21 cellular contexts compared by ENCODE assay signal in the genomic region with DNA sequence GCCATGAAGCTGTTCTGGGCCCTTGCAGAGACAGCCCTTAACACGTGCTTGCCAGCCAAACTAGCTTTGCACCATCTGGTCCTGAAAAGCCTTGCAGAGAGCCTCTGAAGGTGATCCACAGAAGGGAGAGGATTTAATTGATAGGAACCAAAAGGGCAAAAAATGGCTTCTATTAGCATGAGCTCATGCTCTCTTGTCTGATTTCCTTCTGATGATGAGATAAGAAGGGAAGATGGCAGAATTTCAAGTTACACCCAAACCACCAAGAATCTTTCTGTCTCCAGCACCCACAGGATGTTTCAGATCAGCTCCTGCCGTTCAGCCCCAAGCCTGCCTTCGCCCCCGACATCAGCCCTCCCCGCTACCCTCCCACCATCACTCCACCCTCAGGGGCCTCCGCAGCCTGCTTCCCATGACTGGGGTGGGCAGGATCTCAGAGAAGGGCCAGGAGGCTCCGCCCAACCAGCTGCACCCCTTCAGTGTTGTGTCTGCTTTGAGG. TPM values are rescaled to one million over a fixed set of nuclear protein-coding genes. Genes with fewer than 3 reads are reported as not detected.
DNase-seq lines count a peak whose midpoint lies in the region; ATAC-seq and TF ChIP-seq lines count a peak whose summit lies in the region.
"Had no signal": no experiment of that assay in that cellular context is flagged by ENCODE, and none has a peak within 500 bp of the region (broad histone marks: within the 10 kb centered on the region; RNA-seq: fewer than 3 reads in every experiment).

No MANE protein-coding gene starts in this region.

- no peaks in the 10 kb centered on the region for H3K9me3 Mint-ChIP-seq in activated naive CD8-positive, alpha-beta T cell treated with anti-CD3 and anti-CD28 coated beads, Interleukin-2, amount 10 ng/mL, durations not matched to agents 7 days and 5 days
- H3K9me3 Mint-ChIP-seq in activated naive CD8-positive, alpha-beta T cell treated with anti-CD3 and anti-CD28 coated beads, Interleukin-2, amount 50 U/mL, for 24 hours = no peaks in the 10 kb centered on the region
- no peaks in the 10 kb centered on the region for H3K9me3 Mint-ChIP-seq in endodermal cell
- H3K9me3 Mint-ChIP-seq in activated CD8-positive, alpha-beta memory T cell treated with anti-CD3 and anti-CD28 coated beads, Interleukin-2, amount 10 ng/mL, durations not matched to agents 7 days and 5 days (ENCODE audit: low read depth) = no peaks in the 10 kb centered on the region
- H3K9me3 Mint-ChIP-seq: activated CD4-positive, alpha-beta memory T cell treated with anti-CD3 and anti-CD28 coated beads for 36 hours; activated T-cell treated with anti-CD3 and anti-CD28 coated beads, Interleukin-2, amount 50 U/mL, for 72 hours; CD8-positive, alpha-beta T cell; nephron progenitor cell had no signal

- no peak for DNase-seq in activated naive CD8-positive, alpha-beta T cell treated with anti-CD3 and anti-CD28 coated beads, Interleukin-2, amount 10 ng/mL, durations not matched to agents 7 days and 5 days
- no peak for DNase-seq in activated naive CD8-positive, alpha-beta T cell treated with anti-CD3 and anti-CD28 coated beads, Interleukin-2, amount 50 U/mL, for 24 hours
- DNase-seq in NCI-H524 treated with DMSO at 0.1 percent for 48 hours (lab: John Stamatoyannopoulos, UW) (peak; percentile 87), endodermal cell (peak; percentile 47), NCI-H2196 (lab: John Stamatoyannopoulos, UW; ENCODE audit: unreplicated experiment) (no peak), NCI-H2107 (lab: John Stamatoyannopoulos, UW) (no peak), lower lobe of right lung (no peak)
- DNase-seq in activated CD8-positive, alpha-beta memory T cell treated with anti-CD3 and anti-CD28 coated beads, Interleukin-2, amount 10 ng/mL, durations not matched to agents 7 days and 5 days = no peak
- DNase-seq: activated CD4-positive, alpha-beta memory T cell treated with anti-CD3 and anti-CD28 coated beads for 36 hours; activated T-cell treated with anti-CD3 and anti-CD28 coated beads, Interleukin-2, amount 50 U/mL, for 72 hours; amniotic stem cell; CD8-positive, alpha-beta T cell; cerebellar nuclear complex; foreskin melanocyte; mesendoderm; NCI-H526; nephron progenitor cell; stimulated activated naive CD8-positive, alpha-beta T cell treated with anti-CD3 and anti-CD28 coated beads, Interleukin-15, Interleukin-2, amounts not matched to agents 100 U/mL and 50 U/mL, for 24 hours had no signal

- no peak for TF ChIP-seq CTCF in endodermal cell (conservative IDR thresholded peaks at IDR 0.05)
- TF ChIP-seq CTCF in lower lobe of right lung (IDR thresholded peaks at IDR 0.05) = no peak

- no peaks in the 10 kb centered on the region for H3K36me3 ChIP-seq in endodermal cell (ENCODE audit: control insufficient read depth, insufficient read depth, low read length)
- H3K36me3 ChIP-seq in lower lobe of right lung = no peaks in the 10 kb centered on the region
- H3K36me3 ChIP-seq: prostate gland, upper lobe of right lung had no signal

- no peaks in the 10 kb centered on the region for H3K9me3 ChIP-seq in endodermal cell (ENCODE audit: control insufficient read depth, low read length)
- H3K9me3 ChIP-seq in lower lobe of right lung = no peaks in the 10 kb centered on the region
- H3K9me3 ChIP-seq: prostate gland, upper lobe of right lung had no signal

- H3K27me3 Mint-ChIP-seq in activated naive CD8-positive, alpha-beta T cell treated with anti-CD3 and anti-CD28 coated beads, Interleukin-2, amount 10 ng/mL, durations not matched to agents 7 days and 5 days = peaks cover 21% of the 10 kb centered on the region
- peaks cover 2% of the 10 kb centered on the region for H3K27me3 Mint-ChIP-seq in activated naive CD8-positive, alpha-beta T cell treated with anti-CD3 and anti-CD28 coated beads, Interleukin-2, amount 50 U/mL, for 24 hours
- peaks cover 34% of the 10 kb centered on the region for H3K27me3 Mint-ChIP-seq in endodermal cell (ENCODE audit: insufficient read depth)
- H3K27me3 Mint-ChIP-seq in activated CD8-positive, alpha-beta memory T cell treated with anti-CD3 and anti-CD28 coated beads, Interleukin-2, amount 10 ng/mL, durations not matched to agents 7 days and 5 days = peaks cover 24% of the 10 kb centered on the region

- H3K27ac ChIP-seq in endodermal cell (ENCODE audit: low read depth, low read length) (no peak overlapping the region), lower lobe of right lung (no peak overlapping the region)
- H3K27ac ChIP-seq: PC-9, prostate gland, upper lobe of right lung had no signal

- H3K4me1 Mint-ChIP-seq in activated naive CD8-positive, alpha-beta T cell treated with anti-CD3 and anti-CD28 coated beads, Interleukin-2, amount 10 ng/mL, durations not matched to agents 7 days and 5 days = peaks cover 15% of the 10 kb centered on the region
- H3K4me1 Mint-ChIP-seq in activated naive CD8-positive, alpha-beta T cell treated with anti-CD3 and anti-CD28 coated beads, Interleukin-2, amount 50 U/mL, for 24 hours = no peaks in the 10 kb centered on the region
- peaks cover 27% of the 10 kb centered on the region for H3K4me1 Mint-ChIP-seq in endodermal cell
- H3K4me1 Mint-ChIP-seq in activated CD8-positive, alpha-beta memory T cell treated with anti-CD3 and anti-CD28 coated beads, Interleukin-2, amount 10 ng/mL, durations not matched to agents 7 days and 5 days = peaks cover 8% of the 10 kb centered on the region

- H3K36me3 Mint-ChIP-seq in activated naive CD8-positive, alpha-beta T cell treated with anti-CD3 and anti-CD28 coated beads, Interleukin-2, amount 10 ng/mL, durations not matched to agents 7 days and 5 days = no peaks in the 10 kb centered on the region
- H3K36me3 Mint-ChIP-seq in activated naive CD8-positive, alpha-beta T cell treated with anti-CD3 and anti-CD28 coated beads, Interleukin-2, amount 50 U/mL, for 24 hours (ENCODE audit: low read depth) = no peaks in the 10 kb centered on the region
- H3K36me3 Mint-ChIP-seq in endodermal cell (ENCODE audit: low read depth) = no peaks in the 10 kb centered on the region
- H3K36me3 Mint-ChIP-seq in activated CD8-positive, alpha-beta memory T cell treated with anti-CD3 and anti-CD28 coated beads, Interleukin-2, amount 10 ng/mL, durations not matched to agents 7 days and 5 days = no peaks in the 10 kb centered on the region
- H3K36me3 Mint-ChIP-seq: activated CD4-positive, alpha-beta memory T cell treated with anti-CD3 and anti-CD28 coated beads for 36 hours; CD8-positive, alpha-beta T cell had no signal

- intact Hi-C loops in lower lobe of right lung (cut with DNase I) = no loop called here

- no peak overlapping the region for H3K27ac Mint-ChIP-seq in activated naive CD8-positive, alpha-beta T cell treated with anti-CD3 and anti-CD28 coated beads, Interleukin-2, amount 10 ng/mL, durations not matched to agents 7 days and 5 days
- H3K27ac Mint-ChIP-seq in activated naive CD8-positive, alpha-beta T cell treated with anti-CD3 and anti-CD28 coated beads, Interleukin-2, amount 50 U/mL, for 24 hours = no peak overlapping the region
- no peak overlapping the region for H3K27ac Mint-ChIP-seq in endodermal cell
- no peak overlapping the region for H3K27ac Mint-ChIP-seq in activated CD8-positive, alpha-beta memory T cell treated with anti-CD3 and anti-CD28 coated beads, Interleukin-2, amount 10 ng/mL, durations not matched to agents 7 days and 5 days
- H3K27ac Mint-ChIP-seq: activated CD4-positive, alpha-beta memory T cell treated with anti-CD3 and anti-CD28 coated beads for 36 hours; activated T-cell treated with anti-CD3 and anti-CD28 coated beads, Interleukin-2, amount 50 U/mL, for 72 hours; CD8-positive, alpha-beta T cell; nephron progenitor cell had no signal

- H3K9ac ChIP-seq in endodermal cell (ENCODE audit: extremely low read depth, low read length, poor library complexity, severe bottlenecking) = no peak overlapping the region

- H3K4me3 ChIP-seq in endodermal cell (ENCODE audit: low read length) (no peak overlapping the region), lower lobe of right lung (no peak overlapping the region)
- H3K4me3 ChIP-seq: PC-9, prostate gland, upper lobe of right lung had no signal

- 93% methylated on average over 3 to 7 of the region's 7 CpGs for WGBS in endodermal cell (ENCODE audit: insufficient coverage in 1 of 2, insufficient read length in 1 of 2), 2 experiments

- H3K27me3 ChIP-seq in endodermal cell (ENCODE audit: control insufficient read depth, insufficient read depth, low read length, poor library complexity, severe bottlenecking) (peaks cover 6% of the 10 kb centered on the region), lower lobe of right lung (ENCODE audit: low read depth) (no peaks in the 10 kb centered on the region)
- H3K27me3 ChIP-seq: upper lobe of right lung had no signal

- POLR2A ChIA-PET in activated naive CD8-positive, alpha-beta T cell treated with anti-CD3 and anti-CD28 coated beads, Interleukin-2, amount 10 ng/mL, durations not matched to agents 7 days and 5 days (lab: Charles Lee) = interaction anchor here (2.8 kb wide), 1 partner anchor 21 kb away, joined by 9 read pairs; no protein-coding TSS in a partner anchor

- peak; percentile 70 for ATAC-seq in activated naive CD8-positive, alpha-beta T cell treated with anti-CD3 and anti-CD28 coated beads, Interleukin-2, amount 10 ng/mL, durations not matched to agents 7 days and 5 days (ENCODE audit: low read depth)
- no peak for ATAC-seq in activated naive CD8-positive, alpha-beta T cell treated with anti-CD3 and anti-CD28 coated beads, Interleukin-2, amount 50 U/mL, for 24 hours
- no peak for ATAC-seq in lower lobe of right lung
- no peak for ATAC-seq in activated CD8-positive, alpha-beta memory T cell treated with anti-CD3 and anti-CD28 coated beads, Interleukin-2, amount 10 ng/mL, durations not matched to agents 7 days and 5 days
- ATAC-seq: activated T-cell treated with anti-CD3 and anti-CD28 coated beads, Interleukin-2, amount 50 U/mL, for 72 hours; CD8-positive, alpha-beta T cell; stimulated activated naive CD8-positive, alpha-beta T cell treated with anti-CD3 and anti-CD28 coated beads, Interleukin-15, Interleukin-2, amounts not matched to agents 100 U/mL and 50 U/mL, for 24 hours; upper lobe of right lung had no signal

- H3K4me3 Mint-ChIP-seq in activated naive CD8-positive, alpha-beta T cell treated with anti-CD3 and anti-CD28 coated beads, Interleukin-2, amount 10 ng/mL, durations not matched to agents 7 days and 5 days = no peak overlapping the region
- no peak overlapping the region for H3K4me3 Mint-ChIP-seq in activated naive CD8-positive, alpha-beta T cell treated with anti-CD3 and anti-CD28 coated beads, Interleukin-2, amount 50 U/mL, for 24 hours
- no peak overlapping the region for H3K4me3 Mint-ChIP-seq in endodermal cell
- no peak overlapping the region for H3K4me3 Mint-ChIP-seq in activated CD8-positive, alpha-beta memory T cell treated with anti-CD3 and anti-CD28 coated beads, Interleukin-2, amount 10 ng/mL, durations not matched to agents 7 days and 5 days
- H3K4me3 Mint-ChIP-seq: activated CD4-positive, alpha-beta memory T cell treated with anti-CD3 and anti-CD28 coated beads for 36 hours; activated T-cell treated with anti-CD3 and anti-CD28 coated beads, Interleukin-2, amount 50 U/mL, for 72 hours; CD8-positive, alpha-beta T cell; nephron progenitor cell had no signal

- CTCF ChIA-PET in activated CD8-positive, alpha-beta memory T cell treated with anti-CD3 and anti-CD28 coated beads, Interleukin-2, amount 10 ng/mL, durations not matched to agents 7 days and 5 days (lab: Charles Lee) = interaction anchor here (1.1 to 1.8 kb wide), 2 partner anchors 11 to 16 kb away, joined by 3 to 4 read pairs; no protein-coding TSS in a partner anchor

- H3K4me1 ChIP-seq in endodermal cell (ENCODE audit: control insufficient read depth, insufficient read depth, low read length) (peaks cover 8% of the 10 kb centered on the region), lower lobe of right lung (no peaks in the 10 kb centered on the region)
- H3K4me1 ChIP-seq: prostate gland, upper lobe of right lung had no signal

RNA-seq across cellular contexts. Expression of gene GLI2, which starts 23.4 kb away (rescaled TPM):
- total RNA-seq in activated naive CD8-positive, alpha-beta T cell treated with anti-CD3 and anti-CD28 coated beads, Interleukin-2, amount 10 ng/mL, durations not matched to agents 7 days and 5 days = 1 to 10 TPM; 1.2 to 1.9 TPM
- total RNA-seq in endodermal cell (10 to 100 TPM; 17.0 to 24.2 TPM), lower lobe of right lung (3.3 TPM)
- polyA plus RNA-seq in endodermal cell (2013, experiment 1 of 2) = 29.8 TPM
- polyA plus RNA-seq in endodermal cell (2013, experiment 2 of 2) = 28.3 TPM
- 1 to 10 TPM in 1 of 2 experiments, under 1 TPM in 1; 0.28 to 1.3 TPM for total RNA-seq in activated CD8-positive, alpha-beta memory T cell treated with anti-CD3 and anti-CD28 coated beads, Interleukin-2, amount 10 ng/mL, durations not matched to agents 7 days and 5 days
- total RNA-seq: activated CD4-positive, alpha-beta memory T cell treated with anti-CD3 and anti-CD28 coated beads for 36 hours; activated T-cell treated with anti-CD3 and anti-CD28 coated beads, Interleukin-2, amount 50 U/mL, for 72 hours; CD8-positive, alpha-beta T cell had no signal

Comparison
In these comparisons a context has a peak if more than half of its experiments do, and no peak if none do; other contexts are left out.
1. DNase-seq: peak in NCI-H524 treated with DMSO at 0.1 percent for 48 hours (single experiment) and endodermal cell (single experiment); none in activated naive CD8-positive, alpha-beta T cell treated with anti-CD3 and anti-CD28 coated beads, Interleukin-2, amount 10 ng/mL, durations not matched to agents 7 days and 5 days (single experiment), activated naive CD8-positive, alpha-beta T cell treated with anti-CD3 and anti-CD28 coated beads, Interleukin-2, amount 50 U/mL, for 24 hours (single experiment), NCI-H2196 (single experiment), NCI-H2107 (single experiment), lower lobe of right lung (single experiment) and activated CD8-positive, alpha-beta memory T cell treated with anti-CD3 and anti-CD28 coated beads, Interleukin-2, amount 10 ng/mL, durations not matched to agents 7 days and 5 days (single experiment).